ENCODE assay signal across 18 cellular contexts in the genomic region with DNA sequence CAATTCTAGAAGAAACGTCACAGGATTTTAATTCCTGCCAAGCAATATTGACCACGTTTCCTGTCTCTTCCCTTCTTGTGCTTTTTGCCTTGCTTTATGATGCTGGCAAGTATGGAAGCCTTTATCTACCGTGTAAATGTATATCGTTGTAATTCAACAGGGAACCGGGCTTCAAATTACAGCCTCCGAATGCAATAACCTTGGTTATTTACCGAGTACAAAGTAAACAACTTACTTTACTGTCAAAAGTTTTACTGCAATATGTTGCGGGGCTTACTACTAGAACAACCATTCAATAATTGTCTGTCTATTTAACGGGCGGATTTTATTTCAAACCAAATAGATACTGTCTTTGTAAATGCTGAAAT.
DNase-seq lines count a peak whose midpoint lies in the region; ATAC-seq lines count a peak whose summit lies in the region.
"Had no signal": no experiment of that assay in that cellular context is flagged by ENCODE, and none has a peak within 500 bp of the region (broad histone marks: within the 10 kb centered on the region; RNA-seq: fewer than 3 reads in every experiment).

No MANE protein-coding gene starts in this region.

- H3K36me3 Mint-ChIP-seq in activated CD4-positive, alpha-beta T cell treated with anti-CD3 and anti-CD28 coated beads, Interleukin-2, amount 10 ng/mL, durations not matched to agents 7 days and 5 days (ENCODE audit: low read depth) = no peaks in the 10 kb centered on the region
- H3K36me3 Mint-ChIP-seq: CD8-positive, alpha-beta T cell; naive thymus-derived CD8-positive, alpha-beta T cell had no signal

- POLR2A ChIA-PET in activated CD4-positive, alpha-beta T cell treated with anti-CD3 and anti-CD28 coated beads, Interleukin-2, amount 10 ng/mL, durations not matched to agents 7 days and 5 days (lab: Charles Lee) = no interaction called here

- CTCF ChIA-PET in activated CD4-positive, alpha-beta T cell treated with anti-CD3 and anti-CD28 coated beads, Interleukin-2, amount 10 ng/mL, durations not matched to agents 7 days and 5 days (lab: Charles Lee) = no interaction called here

- peak; percentile 83 for ATAC-seq in left colon
- no peak for ATAC-seq in GM21723 (IDR thresholded peaks at IDR 0.05; ENCODE audit: unreplicated experiment)
- ATAC-seq: CD8-positive, alpha-beta T cell; naive thymus-derived CD8-positive, alpha-beta T cell had no signal

- no peaks in the 10 kb centered on the region for H3K9me3 ChIP-seq in SJCRH30 (replicated peaks)

- DNase-seq in NCI-H510A treated with DMSO at 0.1 percent for 48 hours (lab: John Stamatoyannopoulos, UW) (peak; percentile 35), NCI-H510A (lab: John Stamatoyannopoulos, UW) (no peak), SJCRH30 (no peak), left colon (no peak), GM19238 (ENCODE audit: insufficient read length, low spot score) (no peak)
- DNase-seq in activated CD4-positive, alpha-beta T cell treated with anti-CD3 and anti-CD28 coated beads, Interleukin-2, amount 10 ng/mL, durations not matched to agents 7 days and 5 days = no peak
- DNase-seq: activated CD4-positive, alpha-beta T cell treated with anti-CD3 and anti-CD28 coated beads for 48 hours; activated naive CD4-positive, alpha-beta T cell treated with anti-CD3 and anti-CD28 coated beads, Interleukin-2, amount 50 U/mL, for 16 hours; activated T-cell treated with anti-CD3 and anti-CD28 coated beads for 4 hours; brain microvascular endothelial cell; CD8-positive, alpha-beta T cell; naive thymus-derived CD8-positive, alpha-beta T cell; NCI-H187 treated with DMSO at 0.1 percent for 48 hours; SHP77 treated with DMSO at 0.1 percent for 48 hours; stimulated activated CD4-positive, alpha-beta T cell treated with anti-CD3 and anti-CD28 coated beads, Interleukin-2, amount 100 ng/mL, for 48 hours had no signal

- peaks cover 17% of the 10 kb centered on the region for H3K4me1 ChIP-seq in SJCRH30

- H3K27ac ChIP-seq in SJCRH30 (peak overlapping the region; percentile 93), skin epidermis (peak overlapping the region in 15 of 21 experiments; percentile 13 to 83 (median 44))
- H3K27ac ChIP-seq: brain microvascular endothelial cell had no signal

- H3K27ac Mint-ChIP-seq in activated CD4-positive, alpha-beta T cell treated with anti-CD3 and anti-CD28 coated beads, Interleukin-2, amount 10 ng/mL, durations not matched to agents 7 days and 5 days = no peak overlapping the region
- H3K27ac Mint-ChIP-seq: CD8-positive, alpha-beta T cell; naive thymus-derived CD8-positive, alpha-beta T cell had no signal

- H3K4me3 ChIP-seq in SJCRH30 (peak overlapping the region; percentile 60), skin epidermis (peak overlapping the region in 2 of 7 experiments; percentile 6 to 16)
- H3K4me3 ChIP-seq: GM12878 had no signal

- H3K9me3 Mint-ChIP-seq in activated CD4-positive, alpha-beta T cell treated with anti-CD3 and anti-CD28 coated beads, Interleukin-2, amount 10 ng/mL, durations not matched to agents 7 days and 5 days = peaks cover under 1% of the 10 kb centered on the region
- H3K9me3 Mint-ChIP-seq: CD8-positive, alpha-beta T cell; naive thymus-derived CD8-positive, alpha-beta T cell had no signal

- no peaks in the 10 kb centered on the region for H3K27me3 ChIP-seq in SJCRH30
- H3K27me3 ChIP-seq: brain microvascular endothelial cell had no signal

- no peaks in the 10 kb centered on the region for H3K36me3 ChIP-seq in SJCRH30
- H3K36me3 ChIP-seq: brain microvascular endothelial cell had no signal

- H3K27me3 Mint-ChIP-seq in activated CD4-positive, alpha-beta T cell treated with anti-CD3 and anti-CD28 coated beads, Interleukin-2, amount 10 ng/mL, durations not matched to agents 7 days and 5 days = peaks cover 6% of the 10 kb centered on the region

- no peak overlapping the region for H3K4me3 Mint-ChIP-seq in activated CD4-positive, alpha-beta T cell treated with anti-CD3 and anti-CD28 coated beads, Interleukin-2, amount 10 ng/mL, durations not matched to agents 7 days and 5 days
- H3K4me3 Mint-ChIP-seq: CD8-positive, alpha-beta T cell; naive thymus-derived CD8-positive, alpha-beta T cell had no signal

- no peaks in the 10 kb centered on the region for H3K4me1 Mint-ChIP-seq in activated CD4-positive, alpha-beta T cell treated with anti-CD3 and anti-CD28 coated beads, Interleukin-2, amount 10 ng/mL, durations not matched to agents 7 days and 5 days
- H3K4me1 Mint-ChIP-seq: naive thymus-derived CD8-positive, alpha-beta T cell had no signal

- intact Hi-C loops in left colon (cut with DNase I, micrococcal nuclease) = no loop called here
